ENCODE assay signal across 10 cellular contexts in the genomic region with DNA sequence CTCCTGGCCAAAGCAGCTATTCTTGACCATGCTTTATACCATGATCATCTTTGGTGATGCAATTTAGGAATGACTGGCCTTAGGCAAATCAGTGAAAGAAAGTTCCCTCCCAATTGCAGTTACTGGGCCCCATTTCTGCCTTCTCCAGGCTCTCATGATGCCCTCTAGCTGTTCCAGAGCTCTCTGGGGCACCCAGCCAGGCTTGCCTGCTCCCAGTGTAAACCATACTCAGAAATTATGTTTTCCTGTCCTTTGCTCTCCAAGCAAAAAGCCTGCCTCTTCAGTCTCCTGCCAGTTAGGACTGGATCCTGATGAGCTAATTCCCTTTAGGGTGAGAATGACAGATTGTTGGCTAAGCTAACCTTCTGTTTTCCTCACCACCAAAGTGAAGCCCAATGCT.
A peak's percentile ranks its signal among the peaks of the same experiment; 100 is the strongest.
DNase-seq lines count a peak whose midpoint lies in the region; ATAC-seq, FAIRE-seq and TF ChIP-seq lines count a peak whose summit lies in the region.
"Had no signal": no experiment of that assay in that cellular context is flagged by ENCODE, and none has a peak within 500 bp of the region (broad histone marks: within the 10 kb centered on the region; RNA-seq: fewer than 3 reads in every experiment).

No MANE protein-coding gene starts in this region.

- no peak for TF ChIP-seq POLR2A in H54 (IDR thresholded peaks at IDR 0.05; ENCODE audit: low read depth, low read length)

- DNase-seq in DMS153 treated with DMSO at 0.1 percent for 48 hours (lab: John Stamatoyannopoulos, UW; ENCODE audit: unreplicated experiment) (peak; percentile 24), NCI-H2171 treated with DMSO at 0.1 percent for 48 hours (lab: John Stamatoyannopoulos, UW) (peak; percentile 65), cerebellum (ENCODE audit: low spot score) (peak; percentile 59), mucosa of gallbladder (ENCODE audit: low spot score) (peak; percentile 52), H54 (ENCODE audit: insufficient read length, low spot score) (no peak)
- no peak for DNase-seq in stimulated activated CD4-positive, alpha-beta T cell treated with anti-CD3 and anti-CD28 coated beads, Interleukin-2, amount 100 ng/mL, for 48 hours
- DNase-seq: activated CD8-positive, alpha-beta T cell treated with anti-CD3 and anti-CD28 coated beads for 36 hours; NCI-H146 had no signal

- ATAC-seq in GM21515 (IDR thresholded peaks at IDR 0.05; ENCODE audit: unreplicated experiment) (no peak), HG03571 (IDR thresholded peaks at IDR 0.05; ENCODE audit: unreplicated experiment) (no peak)
- ATAC-seq: activated CD8-positive, alpha-beta T cell treated with anti-CD3 and anti-CD28 coated beads for 36 hours had no signal

- FAIRE-seq in H54 (lab: Jason Lieb, UNC): no peak

Comparison
In these comparisons a context has a peak if more than half of its experiments do, and no peak if none do; other contexts are left out.
1. DNase-seq: peak in DMS153 treated with DMSO at 0.1 percent for 48 hours (single experiment), NCI-H2171 treated with DMSO at 0.1 percent for 48 hours (single experiment), cerebellum (single experiment) and mucosa of gallbladder (single experiment); none in H54 (single experiment) and stimulated activated CD4-positive, alpha-beta T cell treated with anti-CD3 and anti-CD28 coated beads, Interleukin-2, amount 100 ng/mL, for 48 hours (0 of 2).